Comparison of ENCODE assay signal across 14 cellular contexts in genomic region chr6:154179443-154179842, GRCh38.
A peak's percentile ranks its signal among the peaks of the same experiment; 100 is the strongest.
DNase-seq lines count a peak whose midpoint lies in the region; ATAC-seq and TF ChIP-seq lines count a peak whose summit lies in the region.
"Had no signal": no experiment of that assay in that cellular context is flagged by ENCODE, and none has a peak within 500 bp of the region (broad histone marks: within the 10 kb centered on the region; RNA-seq: fewer than 3 reads in every experiment).

No MANE protein-coding gene starts in this region.

- H3K36me3 Mint-ChIP-seq in activated naive CD8-positive, alpha-beta T cell: peaks cover 31% of the 10 kb centered on the region
- peaks cover 39% of the 10 kb centered on the region for H3K36me3 Mint-ChIP-seq in activated naive CD8-positive, alpha-beta T cell treated with anti-CD3 and anti-CD28 coated beads, Interleukin-2, amount 50 U/mL, for 24 hours (ENCODE audit: low read depth)
- H3K36me3 Mint-ChIP-seq in T-cell: peaks cover 72% of the 10 kb centered on the region
- H3K36me3 Mint-ChIP-seq in naive thymus-derived CD4-positive, alpha-beta T cell: peaks cover 13 to 78% (median 72%) of the 10 kb centered on the region in 5 donors

- CTCF ChIA-PET in T-cell (lab: Charles Lee): interaction anchor here in 1 of 2 donors (0.6 to 1.0 kb wide), 2 partner anchors 53 to 98 kb away, joined by 3 to 4 read pairs; no protein-coding TSS in a partner anchor
- CTCF ChIA-PET in naive thymus-derived CD4-positive, alpha-beta T cell (lab: Charles Lee): no interaction called here

- H3K4me3 ChIP-seq in naive thymus-derived CD4-positive, alpha-beta T cell (ENCODE audit: low read length): no peak overlapping the region
- no peak overlapping the region for H3K4me3 ChIP-seq in right lobe of liver

- no peak for TF ChIP-seq CTCF in right lobe of liver (IDR thresholded peaks at IDR 0.05)

- intact Hi-C loops in naive thymus-derived CD4-positive, alpha-beta T cell (cut with micrococcal nuclease): no loop called here
- intact Hi-C loops in right lobe of liver (cut with DNase I): no loop called here

- POLR2A ChIA-PET in T-cell (lab: Charles Lee): no interaction called here
- POLR2A ChIA-PET in naive thymus-derived CD4-positive, alpha-beta T cell (lab: Charles Lee): no interaction called here

- H3K9me3 Mint-ChIP-seq in activated naive CD8-positive, alpha-beta T cell (ENCODE audit: low read depth): peaks cover 5% of the 10 kb centered on the region
- H3K9me3 Mint-ChIP-seq in activated naive CD8-positive, alpha-beta T cell treated with anti-CD3 and anti-CD28 coated beads, Interleukin-2, amount 50 U/mL, for 24 hours: peaks cover 16% of the 10 kb centered on the region
- peaks cover 0 to 17% (median 7%) of the 10 kb centered on the region in 3 donors for H3K9me3 Mint-ChIP-seq in T-cell
- H3K9me3 Mint-ChIP-seq in naive thymus-derived CD4-positive, alpha-beta T cell: peaks cover 0 to 40% (median 24%) of the 10 kb centered on the region in 11 donors

- H3K27ac Mint-ChIP-seq in activated naive CD8-positive, alpha-beta T cell: peak overlapping the region; percentile 72
- no peak overlapping the region for H3K27ac Mint-ChIP-seq in activated naive CD8-positive, alpha-beta T cell treated with anti-CD3 and anti-CD28 coated beads, Interleukin-2, amount 50 U/mL, for 24 hours
- H3K27ac Mint-ChIP-seq in T-cell: peak overlapping the region; percentile 7 to 33
- H3K27ac Mint-ChIP-seq in naive thymus-derived CD4-positive, alpha-beta T cell: peak overlapping the region in 8 of 9 donors; percentile 18 to 82 (median 66)
- H3K27ac Mint-ChIP-seq: B cell had no signal

- no peak for ATAC-seq in activated naive CD8-positive, alpha-beta T cell treated with anti-CD3 and anti-CD28 coated beads, Interleukin-2, amount 50 U/mL, for 24 hours
- ATAC-seq in T-cell (replicated peaks in 1 of 4): no peak
- ATAC-seq in naive thymus-derived CD4-positive, alpha-beta T cell: no peak
- no peak for ATAC-seq in right lobe of liver
- ATAC-seq: HCT116 had no signal

- H3K27ac ChIP-seq in naive thymus-derived CD4-positive, alpha-beta T cell (ENCODE audit: low read depth, low read length): no peak overlapping the region
- H3K27ac ChIP-seq in right lobe of liver: no peak overlapping the region
- H3K27ac ChIP-seq: HL-60 had no signal

- no peak overlapping the region for H3K4me3 Mint-ChIP-seq in activated naive CD8-positive, alpha-beta T cell
- H3K4me3 Mint-ChIP-seq in activated naive CD8-positive, alpha-beta T cell treated with anti-CD3 and anti-CD28 coated beads, Interleukin-2, amount 50 U/mL, for 24 hours: no peak overlapping the region
- no peak overlapping the region for H3K4me3 Mint-ChIP-seq in T-cell
- peak overlapping the region in 2 of 10 donors; percentile 5 to 48 for H3K4me3 Mint-ChIP-seq in naive thymus-derived CD4-positive, alpha-beta T cell
- H3K4me3 Mint-ChIP-seq: B cell had no signal

- DNase-seq in activated naive CD8-positive, alpha-beta T cell treated with anti-CD3 and anti-CD28 coated beads, Interleukin-2, amount 50 U/mL, for 24 hours: no peak
- no peak for DNase-seq in T-cell
- no peak for DNase-seq in naive thymus-derived CD4-positive, alpha-beta T cell
- DNase-seq in middle frontal gyrus (ENCODE audit: extremely low spot score, low spot score): no peak
- DNase-seq in right lobe of liver: no peak
- no peak for DNase-seq in NCI-H1417 (lab: John Stamatoyannopoulos, UW)
- DNase-seq: Caco-2; CD4-positive, alpha-beta memory T cell; DND-41; GF-D8 had no signal

- H3K27me3 ChIP-seq in naive thymus-derived CD4-positive, alpha-beta T cell (ENCODE audit: control insufficient read depth in 2 of 2, insufficient read depth in 2 of 2, low read length in 2 of 2): no peaks in the 10 kb centered on the region
- H3K27me3 ChIP-seq in right lobe of liver: no peaks in the 10 kb centered on the region

- no peaks in the 10 kb centered on the region for H3K27me3 Mint-ChIP-seq in activated naive CD8-positive, alpha-beta T cell
- H3K27me3 Mint-ChIP-seq in activated naive CD8-positive, alpha-beta T cell treated with anti-CD3 and anti-CD28 coated beads, Interleukin-2, amount 50 U/mL, for 24 hours: no peaks in the 10 kb centered on the region
- no peaks in the 10 kb centered on the region for H3K27me3 Mint-ChIP-seq in T-cell
- H3K27me3 Mint-ChIP-seq in naive thymus-derived CD4-positive, alpha-beta T cell: no peaks in the 10 kb centered on the region
- H3K27me3 Mint-ChIP-seq: B cell; CD4-positive, alpha-beta memory T cell had no signal

- 59% methylated on average over 5 of the region's 5 CpGs for WGBS in right lobe of liver (ENCODE audit: insufficient coverage, low coverage, low lambda C conversion rate, missing lambda C conversion rate)

- H3K36me3 ChIP-seq in naive thymus-derived CD4-positive, alpha-beta T cell (ENCODE audit: control insufficient read depth in 2 of 3, insufficient read depth in 3 of 3, low read length in 3 of 3): peaks cover 0 to 4% (median 0%) of the 10 kb centered on the region in 3 experiments
- H3K36me3 ChIP-seq in right lobe of liver: no peaks in the 10 kb centered on the region

- H3K9me3 ChIP-seq in naive thymus-derived CD4-positive, alpha-beta T cell (ENCODE audit: control insufficient read depth in 2 of 3, low read length in 3 of 3): no peaks in the 10 kb centered on the region
- H3K9me3 ChIP-seq in right lobe of liver: no peaks in the 10 kb centered on the region

- H3K4me1 Mint-ChIP-seq in activated naive CD8-positive, alpha-beta T cell (ENCODE audit: low read depth): peaks cover 61% of the 10 kb centered on the region
- H3K4me1 Mint-ChIP-seq in activated naive CD8-positive, alpha-beta T cell treated with anti-CD3 and anti-CD28 coated beads, Interleukin-2, amount 50 U/mL, for 24 hours: peaks cover 44% of the 10 kb centered on the region
- H3K4me1 Mint-ChIP-seq in T-cell: peaks cover 62 to 77% (median 71%) of the 10 kb centered on the region in 3 donors
- peaks cover 0 to 89% (median 68%) of the 10 kb centered on the region in 7 donors for H3K4me1 Mint-ChIP-seq in naive thymus-derived CD4-positive, alpha-beta T cell
- H3K4me1 Mint-ChIP-seq: B cell had no signal

- TF ChIP-seq POLR2A in right lobe of liver (IDR thresholded peaks at IDR 0.05): no peak

- peaks cover 0 to 6% of the 10 kb centered on the region in 2 donors for H3K4me1 ChIP-seq in naive thymus-derived CD4-positive, alpha-beta T cell (ENCODE audit: control insufficient read depth in 2 of 2, insufficient read depth in 2 of 2, low read length in 2 of 2)
- H3K4me1 ChIP-seq in right lobe of liver: no peaks in the 10 kb centered on the region
- H3K4me1 ChIP-seq: Caco-2 had no signal
